14 cellular contexts compared by ENCODE assay signal in the genomic region with DNA sequence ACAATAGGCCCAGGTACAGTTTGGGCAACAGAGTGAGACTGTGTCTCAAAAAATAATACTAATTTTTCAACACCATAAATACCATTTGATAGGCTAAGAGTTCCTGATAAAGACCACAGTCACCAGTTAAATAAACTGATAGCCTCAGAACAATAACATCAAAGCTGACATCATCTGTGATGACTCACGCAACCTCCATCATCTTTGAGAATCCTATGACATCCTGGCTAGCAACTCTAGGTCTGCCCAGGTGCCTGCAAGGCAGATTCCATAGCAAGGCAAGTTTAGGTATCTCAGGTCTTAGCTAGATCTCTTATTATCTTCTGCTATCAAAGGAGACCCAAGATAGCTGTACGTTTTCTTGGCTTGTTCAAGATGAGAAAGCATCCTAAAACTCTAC. TPM values are rescaled to one million over a fixed set of nuclear protein-coding genes. Genes with fewer than 3 reads are reported as not detected.
A peak's percentile ranks its signal among the peaks of the same experiment; 100 is the strongest.
DNase-seq lines count a peak whose midpoint lies in the region; ATAC-seq and TF ChIP-seq lines count a peak whose summit lies in the region.
"Had no signal": no experiment of that assay in that cellular context is flagged by ENCODE, and none has a peak within 500 bp of the region (broad histone marks: within the 10 kb centered on the region; RNA-seq: fewer than 3 reads in every experiment).

No MANE protein-coding gene starts in this region.

- H3K9ac ChIP-seq in smooth muscle cell (ENCODE audit: low read depth), result no peak overlapping the region

- H3K79me2 ChIP-seq in smooth muscle cell (ENCODE audit: low read depth), result no peaks in the 10 kb centered on the region

- H3K36me3 Mint-ChIP-seq in activated CD4-positive, alpha-beta T cell treated with anti-CD3 and anti-CD28 coated beads for 36 hours (ENCODE audit: low read depth), result no peaks in the 10 kb centered on the region
- H3K36me3 Mint-ChIP-seq in activated CD4-positive, alpha-beta T cell treated with anti-CD3 and anti-CD28 coated beads, Interleukin-2, amount 10 ng/mL, durations not matched to agents 24 days and 14 days (ENCODE audit: low read depth), result no peaks in the 10 kb centered on the region
- no peaks in the 10 kb centered on the region for H3K36me3 Mint-ChIP-seq in T-helper 17 cell (ENCODE audit: low read depth)

- no peak overlapping the region for H2AFZ ChIP-seq in smooth muscle cell (ENCODE audit: low read depth)

- DNase-seq in activated CD4-positive, alpha-beta T cell treated with anti-CD3 and anti-CD28 coated beads for 36 hours, result peak; percentile 13
- DNase-seq in activated CD4-positive, alpha-beta T cell treated with anti-CD3 and anti-CD28 coated beads, Interleukin-2, amount 10 ng/mL, durations not matched to agents 24 days and 14 days, result no peak
- peak; percentile 84 for DNase-seq in RWPE1 (ENCODE audit: low spot score)
- DNase-seq in fibroblast of peridontal ligament (ENCODE audit: extremely low read depth), result peak; percentile 33
- DNase-seq in smooth muscle cell (lab: John Stamatoyannopoulos, UW; ENCODE audit: unreplicated experiment), result no peak
- no peak for DNase-seq in NCI-H2029 treated with DMSO at 0.1 percent for 48 hours (lab: John Stamatoyannopoulos, UW)
- no peak for DNase-seq in T-helper 17 cell
- no peak for DNase-seq in gastrocnemius medialis
- DNase-seq: activated T-cell treated with anti-CD3 and anti-CD28 coated beads, Interleukin-2, amount 50 U/mL, for 72 hours; Calu3; Kasumi-1; NCI-H2081 had no signal

- no peaks in the 10 kb centered on the region for H3K9me3 Mint-ChIP-seq in activated CD4-positive, alpha-beta T cell treated with anti-CD3 and anti-CD28 coated beads for 36 hours (ENCODE audit: low read depth)
- no peaks in the 10 kb centered on the region for H3K9me3 Mint-ChIP-seq in activated CD4-positive, alpha-beta T cell treated with anti-CD3 and anti-CD28 coated beads, Interleukin-2, amount 10 ng/mL, durations not matched to agents 24 days and 14 days
- H3K9me3 Mint-ChIP-seq: activated T-cell treated with anti-CD3 and anti-CD28 coated beads, Interleukin-2, amount 50 U/mL, for 72 hours had no signal

- H3K27ac Mint-ChIP-seq in activated CD4-positive, alpha-beta T cell treated with anti-CD3 and anti-CD28 coated beads for 36 hours, result no peak overlapping the region
- no peak overlapping the region for H3K27ac Mint-ChIP-seq in activated CD4-positive, alpha-beta T cell treated with anti-CD3 and anti-CD28 coated beads, Interleukin-2, amount 10 ng/mL, durations not matched to agents 24 days and 14 days
- H3K27ac Mint-ChIP-seq in T-helper 17 cell, result no peak overlapping the region
- H3K27ac Mint-ChIP-seq: activated T-cell treated with anti-CD3 and anti-CD28 coated beads, Interleukin-2, amount 50 U/mL, for 72 hours had no signal

- POLR2A ChIA-PET in activated CD4-positive, alpha-beta T cell treated with anti-CD3 and anti-CD28 coated beads for 36 hours (lab: Charles Lee), result no interaction called here
- POLR2A ChIA-PET in RWPE1 (lab: Yijun Ruan, JAX; ENCODE audit: low non-redundant PET), result no interaction called here

- no peaks in the 10 kb centered on the region for H4K20me1 ChIP-seq in smooth muscle cell (ENCODE audit: low read depth)

- WGBS in smooth muscle cell (ENCODE audit: low lambda C conversion rate), result 80% methylated on average over 2 of the region's 2 CpGs

- H3K4me3 Mint-ChIP-seq in activated CD4-positive, alpha-beta T cell treated with anti-CD3 and anti-CD28 coated beads for 36 hours, result no peak overlapping the region
- no peak overlapping the region for H3K4me3 Mint-ChIP-seq in activated CD4-positive, alpha-beta T cell treated with anti-CD3 and anti-CD28 coated beads, Interleukin-2, amount 10 ng/mL, durations not matched to agents 24 days and 14 days
- H3K4me3 Mint-ChIP-seq in T-helper 17 cell, result no peak overlapping the region
- H3K4me3 Mint-ChIP-seq: activated T-cell treated with anti-CD3 and anti-CD28 coated beads, Interleukin-2, amount 50 U/mL, for 72 hours had no signal

- no peak overlapping the region for H3K27ac ChIP-seq in RWPE1
- peak overlapping the region; percentile 7 for H3K27ac ChIP-seq in smooth muscle cell (ENCODE audit: low read depth)
- H3K27ac ChIP-seq in gastrocnemius medialis, result no peak overlapping the region
- H3K27ac ChIP-seq: neutrophil had no signal

- H3K9me3 ChIP-seq in smooth muscle cell (replicated peaks; ENCODE audit: low read depth) (no peaks in the 10 kb centered on the region), T-helper 17 cell (ENCODE audit: control insufficient read depth, low read length, poor library complexity, severe bottlenecking) (no peaks in the 10 kb centered on the region), gastrocnemius medialis (no peaks in the 10 kb centered on the region)
- H3K9me3 ChIP-seq: neutrophil had no signal

- CTCF ChIA-PET in activated CD4-positive, alpha-beta T cell treated with anti-CD3 and anti-CD28 coated beads for 36 hours (lab: Charles Lee), result interaction anchor here (0.8 to 1.3 kb wide), 4 partner anchors 23 to 174 kb away, joined by 3 to 4 read pairs (median 3); no protein-coding TSS in a partner anchor
- CTCF ChIA-PET in RWPE1 (lab: Yijun Ruan, JAX), result no interaction called here

- ATAC-seq in activated CD4-positive, alpha-beta T cell treated with anti-CD3 and anti-CD28 coated beads for 36 hours, result peak; percentile 54
- ATAC-seq in T-helper 17 cell, result no peak
- no peak for ATAC-seq in gastrocnemius medialis
- ATAC-seq: activated T-cell treated with anti-CD3 and anti-CD28 coated beads, Interleukin-2, amount 50 U/mL, for 72 hours had no signal

- H3K4me3 ChIP-seq in smooth muscle cell (no peak overlapping the region), gastrocnemius medialis (no peak overlapping the region)
- H3K4me3 ChIP-seq: lung had no signal

- no peaks in the 10 kb centered on the region for H3F3A ChIP-seq in smooth muscle cell (ENCODE audit: low read depth)

- peaks cover 3% of the 10 kb centered on the region for H3K4me1 Mint-ChIP-seq in activated CD4-positive, alpha-beta T cell treated with anti-CD3 and anti-CD28 coated beads for 36 hours
- no peaks in the 10 kb centered on the region for H3K4me1 Mint-ChIP-seq in activated CD4-positive, alpha-beta T cell treated with anti-CD3 and anti-CD28 coated beads, Interleukin-2, amount 10 ng/mL, durations not matched to agents 24 days and 14 days
- peaks cover 2% of the 10 kb centered on the region for H3K4me1 Mint-ChIP-seq in T-helper 17 cell

- no peak for TF ChIP-seq POLR2A in gastrocnemius medialis (IDR thresholded peaks at IDR 0.05)

- in situ Hi-C loops in gastrocnemius medialis (cut with MboI; ENCODE audit: low sequenced_read_pairs in 4 of 4), result no loop called here

- intact Hi-C loops in activated CD4-positive, alpha-beta T cell treated with anti-CD3 and anti-CD28 coated beads for 36 hours (cut with DNase I, micrococcal nuclease), result loop anchor here in 1 of 2 experiments (10.0 kb wide), 1 partner anchor 64 kb away; no protein-coding TSS in a partner anchor
- intact Hi-C loops in activated CD4-positive, alpha-beta T cell treated with anti-CD3 and anti-CD28 coated beads, Interleukin-2, amount 10 ng/mL, durations not matched to agents 24 days and 14 days (cut with micrococcal nuclease), result no loop called here
- intact Hi-C loops in gastrocnemius medialis (cut with DNase I; ENCODE audit: low total_unique reads), result no loop called here

- no peaks in the 10 kb centered on the region for H3K36me3 ChIP-seq in smooth muscle cell (ENCODE audit: low read depth)
- H3K36me3 ChIP-seq in gastrocnemius medialis, result no peaks in the 10 kb centered on the region

- H3K4me1 ChIP-seq in smooth muscle cell (ENCODE audit: low read depth) (no peaks in the 10 kb centered on the region), gastrocnemius medialis (peaks cover 13 to 16% of the 10 kb centered on the region in 2 donors)

- H3K27me3 Mint-ChIP-seq in activated CD4-positive, alpha-beta T cell treated with anti-CD3 and anti-CD28 coated beads for 36 hours, result no peaks in the 10 kb centered on the region
- no peaks in the 10 kb centered on the region for H3K27me3 Mint-ChIP-seq in activated CD4-positive, alpha-beta T cell treated with anti-CD3 and anti-CD28 coated beads, Interleukin-2, amount 10 ng/mL, durations not matched to agents 24 days and 14 days
- H3K27me3 Mint-ChIP-seq in T-helper 17 cell, result no peaks in the 10 kb centered on the region

- no peak overlapping the region for H3K4me2 ChIP-seq in smooth muscle cell

- no peaks in the 10 kb centered on the region for H3K27me3 ChIP-seq in smooth muscle cell (ENCODE audit: low read depth)
- H3K27me3 ChIP-seq in gastrocnemius medialis, result no peaks in the 10 kb centered on the region
- H3K27me3 ChIP-seq: neutrophil had no signal

- TF ChIP-seq CTCF in RWPE1 (conservative IDR thresholded peaks at IDR 0.05; ENCODE audit: low read depth) (no peak), smooth muscle cell (IDR thresholded peaks at IDR 0.05; ENCODE audit: borderline replicate concordance, insufficient read depth, poor library complexity, severe bottlenecking) (no peak), gastrocnemius medialis (IDR thresholded peaks at IDR 0.05 in 4 of 5, conservative IDR thresholded peaks at IDR 0.05 in 1 of 5) (no peak)

RNA-seq across cellular contexts. Expression of gene UBAP2, which starts 30.5 kb away (rescaled TPM):
- 10 to 100 TPM; 42.7 to 50.8 TPM for total RNA-seq in activated CD4-positive, alpha-beta T cell treated with anti-CD3 and anti-CD28 coated beads for 36 hours
- 51.8 and 55.6 TPM in 2 replicates for total RNA-seq in activated CD4-positive, alpha-beta T cell treated with anti-CD3 and anti-CD28 coated beads, Interleukin-2, amount 10 ng/mL, durations not matched to agents 24 days and 14 days
- total RNA-seq in smooth muscle cell, result 18.8 and 19.5 TPM in 2 replicates
- polyA plus RNA-seq in smooth muscle cell, result 20.4 and 26.3 TPM in 2 replicates
- total RNA-seq in T-helper 17 cell, result 10 to 100 TPM; 33.9 to 37.3 TPM
- 10 to 100 TPM; 14.6 to 26.6 (median 20.9) TPM for total RNA-seq in gastrocnemius medialis

RNA-seq across cellular contexts. Expression of gene DCAF12, which starts 47.3 kb away (rescaled TPM):
- total RNA-seq in activated CD4-positive, alpha-beta T cell treated with anti-CD3 and anti-CD28 coated beads for 36 hours, result 10 to 100 TPM; 34.6 to 35.0 TPM
- total RNA-seq in activated CD4-positive, alpha-beta T cell treated with anti-CD3 and anti-CD28 coated beads, Interleukin-2, amount 10 ng/mL, durations not matched to agents 24 days and 14 days, result 45.6 and 51.9 TPM in 2 replicates
- total RNA-seq in smooth muscle cell (23.4 and 26.5 TPM in 2 replicates), T-helper 17 cell (10 to 100 TPM; 14.8 TPM), gastrocnemius medialis (10 to 100 TPM; 19.4 to 33.7 (median 26.7) TPM)
- 16.1 and 20.3 TPM in 2 replicates for polyA plus RNA-seq in smooth muscle cell

Comparison
In these comparisons a context has a peak if more than half of its experiments do, and no peak if none do; other contexts are left out.
1. DNase-seq: peak in activated CD4-positive, alpha-beta T cell treated with anti-CD3 and anti-CD28 coated beads for 36 hours (single experiment), RWPE1 (single experiment) and fibroblast of peridontal ligament (single experiment); none in activated CD4-positive, alpha-beta T cell treated with anti-CD3 and anti-CD28 coated beads, Interleukin-2, amount 10 ng/mL, durations not matched to agents 24 days and 14 days (single experiment), smooth muscle cell (single experiment), NCI-H2029 treated with DMSO at 0.1 percent for 48 hours (single experiment), T-helper 17 cell (0 of 3) and gastrocnemius medialis (0 of 2).